In the genomic region with DNA sequence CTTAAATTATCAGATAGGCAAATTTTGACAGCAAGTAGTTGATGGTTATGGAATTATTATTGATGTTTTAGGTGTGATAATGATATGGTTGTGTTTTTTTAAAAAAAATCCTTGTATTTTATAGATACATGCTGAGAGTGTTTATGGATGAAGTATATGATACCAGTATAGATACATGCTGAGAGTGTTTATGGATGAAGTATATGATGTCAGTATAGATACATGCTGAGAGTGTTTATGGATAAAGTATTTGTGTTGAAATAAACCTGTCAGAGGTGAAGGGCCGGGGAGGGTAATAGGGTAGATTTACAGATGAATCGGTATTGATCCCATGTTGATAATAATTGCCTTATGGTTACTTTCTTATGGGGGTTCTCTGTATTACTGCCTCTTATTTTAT, we compare ENCODE assay signal across 10 cellular contexts. TPM values are rescaled to one million over a fixed set of nuclear protein-coding genes. Genes with fewer than 3 reads are reported as not detected.
"Had no signal": no experiment of that assay in that cellular context is flagged by ENCODE, and none has a peak within 500 bp of the region (broad histone marks: within the 10 kb centered on the region; RNA-seq: fewer than 3 reads in every experiment).

No MANE protein-coding gene starts in this region.

- H3K4me3 ChIP-seq: GM23248, GM23338, HAP-1 had no signal

- H3K9me3 ChIP-seq: HAP-1 had no signal

- H3K36me3 ChIP-seq: HAP-1 had no signal

- H3K27ac ChIP-seq: GM23248 had no signal

- DNase-seq: GM23248, GOT3, H7, H9, HCEC 1CT, HFFc6 had no signal

RNA-seq across cellular contexts. Expression of a gene that starts 6.0 kb away (rescaled TPM):
- total RNA-seq: GM23248, GM23338, H1, H4, HFFc6 had no signal
